In the genomic region with DNA sequence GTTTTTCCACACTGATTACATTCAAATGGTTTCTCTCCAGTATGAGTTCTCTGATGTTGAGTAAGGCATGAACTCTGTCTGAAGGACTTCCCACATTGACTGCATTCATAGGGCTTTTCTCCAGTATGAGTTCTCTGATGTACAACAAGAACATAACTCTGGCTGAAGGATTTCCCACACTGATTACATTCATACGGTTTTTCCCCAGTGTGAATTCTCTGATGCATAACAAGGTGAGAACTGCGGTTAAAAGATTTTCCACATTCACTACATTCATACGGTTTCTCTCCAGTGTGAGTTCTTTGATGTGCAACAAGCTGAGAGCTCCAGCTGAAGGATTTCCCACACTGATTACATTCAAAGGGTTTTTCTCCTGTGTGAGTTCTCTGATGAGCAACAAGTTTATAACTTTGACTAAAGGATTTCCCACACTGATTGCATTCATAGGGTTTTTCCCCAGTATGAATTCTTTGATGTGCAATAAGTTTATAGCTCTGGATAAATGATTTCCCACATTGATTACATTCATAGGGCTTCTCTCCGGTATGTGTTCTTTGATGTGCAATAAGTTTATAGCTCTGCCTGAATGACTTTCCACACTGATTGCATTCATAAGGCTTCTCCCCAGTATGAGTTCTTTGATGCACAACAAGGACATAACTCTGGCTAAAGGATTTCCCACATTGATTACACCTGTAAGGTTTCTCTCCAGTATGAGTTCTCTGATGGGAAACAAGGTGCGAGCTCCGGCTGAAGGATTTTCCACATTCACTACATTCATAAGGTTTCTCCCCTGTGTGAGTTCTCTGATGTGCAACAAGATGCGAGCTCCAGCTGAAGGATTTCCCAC, we compare ENCODE assay signal across 10 cellular contexts. TPM values are rescaled to one million over a fixed set of nuclear protein-coding genes. Genes with fewer than 3 reads are reported as not detected.
DNase-seq lines count a peak whose midpoint lies in the region; ATAC-seq and TF ChIP-seq lines count a peak whose summit lies in the region.
"Had no signal": no experiment of that assay in that cellular context is flagged by ENCODE, and none has a peak within 500 bp of the region (broad histone marks: within the 10 kb centered on the region; RNA-seq: fewer than 3 reads in every experiment).

No MANE protein-coding gene starts in this region.

- dilution Hi-C loops in mammary epithelial cell (cut with HindIII; ENCODE audit: low sequenced_read_pairs): no loop called here

- DNase-seq in NCI-H2029 (lab: John Stamatoyannopoulos, UW): peak; percentile 12
- DNase-seq in NCI-H2029 treated with DMSO at 0.1 percent for 48 hours (lab: John Stamatoyannopoulos, UW): no peak
- DNase-seq in M059J (ENCODE audit: low read depth): peak; percentile 35
- DNase-seq in mammary epithelial cell: peak; percentile 14
- DNase-seq in myocyte (ENCODE audit: low read depth): peak; percentile 22
- DNase-seq: brain microvascular endothelial cell, left ventricle myocardium superior had no signal

- no peaks in the 10 kb centered on the region for H3K79me2 ChIP-seq in mammary epithelial cell (ENCODE audit: insufficient read depth, low read length)

- peaks cover 87% of the 10 kb centered on the region for H3K9me3 ChIP-seq in mammary epithelial cell (replicated peaks; ENCODE audit: insufficient read depth, low read length)

- BruUV-seq in mammary epithelial cell (replicated peaks; lab: Mats Ljungman, UMichigan): TSS peak; percentile 15

- H3K4me3 ChIP-seq in mammary epithelial cell (replicated peaks in 1 of 3; ENCODE audit: insufficient read depth in 1 of 3, low read depth in 2 of 3, low read length in 3 of 3): no peak overlapping the region

- ATAC-seq in HG03565 (IDR thresholded peaks at IDR 0.05; ENCODE audit: unreplicated experiment) (no peak), HG03175 (IDR thresholded peaks at IDR 0.05; ENCODE audit: unreplicated experiment) (no peak), GM19452 (IDR thresholded peaks at IDR 0.05; ENCODE audit: unreplicated experiment) (no peak)
- ATAC-seq: left ventricle myocardium superior had no signal

- H3K27me3 ChIP-seq in mammary epithelial cell (ENCODE audit: insufficient read depth, low read length): no peaks in the 10 kb centered on the region
- H3K27me3 ChIP-seq: brain microvascular endothelial cell had no signal

- no peaks in the 10 kb centered on the region for H4K20me1 ChIP-seq in mammary epithelial cell (ENCODE audit: insufficient read depth, low read length)

- TF ChIP-seq CTCF in mammary epithelial cell (conservative IDR thresholded peaks at IDR 0.05 in 1 of 2, IDR thresholded peaks at IDR 0.05 in 1 of 2; ENCODE audit: extremely low read depth in 1 of 2, insufficient read depth in 1 of 2, low read depth in 1 of 2, low read length in 2 of 2): no peak

- no peak overlapping the region for H2AFZ ChIP-seq in mammary epithelial cell (ENCODE audit: low read depth, low read length)

- 84% methylated on average over 7 of the region's 7 CpGs for WGBS in mammary epithelial cell (ENCODE audit: low coverage, missing lambda C conversion rate)

- in situ Hi-C loops in mammary epithelial cell (cut with MboI; ENCODE audit: low sequenced_read_pairs in 2 of 2): no loop called here

- H3K9ac ChIP-seq in mammary epithelial cell (ENCODE audit: insufficient read depth, low read length): no peak overlapping the region

- peaks cover 23% of the 10 kb centered on the region for H3K36me3 ChIP-seq in mammary epithelial cell (ENCODE audit: insufficient read depth, low read length)

- CTCF ChIA-PET in mammary epithelial cell (lab: Charles Lee; ENCODE audit: low non-redundant PET): no interaction called here

- no peak overlapping the region for H3K4me2 ChIP-seq in mammary epithelial cell (ENCODE audit: insufficient read depth, low read depth, low read length)

- intact Hi-C loops in mammary epithelial cell (cut with micrococcal nuclease): no loop called here

- H3K27ac ChIP-seq in mammary epithelial cell (ENCODE audit: insufficient read depth, low read depth, low read length): no peak overlapping the region
- H3K27ac ChIP-seq: brain microvascular endothelial cell had no signal

- H3K4me1 ChIP-seq in mammary epithelial cell (ENCODE audit: insufficient read depth, low read length): no peaks in the 10 kb centered on the region

RNA-seq across cellular contexts. Expression of gene ZNF180, which starts 23.5 kb away (rescaled TPM):
- 10.4 and 17.2 TPM in 2 replicates for total RNA-seq in M059J (2014; rRNA removed; shearing (Covaris generic))
- 1 to 10 TPM; 7.1 to 7.2 TPM for total RNA-seq in mammary epithelial cell
- polyA plus RNA-seq in mammary epithelial cell: 1.1 TPM
- polyA minus RNA-seq in mammary epithelial cell: 12.2 TPM
- total RNA-seq in myocyte: 7.4 and 17.9 TPM in 2 replicates
- polyA plus RNA-seq in myocyte (2012): 2.0 TPM

RNA-seq across cellular contexts. Expression of gene ZNF229, which starts 28.5 kb away (rescaled TPM):
- 7.7 and 13.2 TPM in 2 replicates for total RNA-seq in M059J (2014; rRNA removed; shearing (Covaris generic))
- total RNA-seq in mammary epithelial cell (10 to 100 TPM; 10.3 to 16.8 TPM), myocyte (6.2 and 6.8 TPM in 2 replicates)
- 3.3 TPM for polyA plus RNA-seq in mammary epithelial cell
- polyA minus RNA-seq in mammary epithelial cell: 14.9 TPM
- 3.0 TPM for polyA plus RNA-seq in myocyte (2012)

RNA-seq across cellular contexts. Expression of gene CEACAM20, which starts 52.7 kb away (rescaled TPM):
- not detected in 2 replicates for total RNA-seq in M059J (2014; rRNA removed; shearing (Covaris generic))
- total RNA-seq in mammary epithelial cell: not detected
- not detected for polyA plus RNA-seq in mammary epithelial cell
- polyA minus RNA-seq in mammary epithelial cell: not detected
- total RNA-seq in myocyte: not detected in 2 replicates
- polyA plus RNA-seq in myocyte (2012): not detected
- total RNA-seq: left ventricle myocardium superior had no signal
